8 cellular contexts compared by ENCODE assay signal in genomic region chr2:158457826-158458616, GRCh38. TPM values are rescaled to one million over a fixed set of nuclear protein-coding genes. Genes with fewer than 3 reads are reported as not detected.
DNase-seq lines count a peak whose midpoint lies in the region; ATAC-seq and TF ChIP-seq lines count a peak whose summit lies in the region.

No MANE protein-coding gene starts in this region.

- H3K27ac ChIP-seq in naive thymus-derived CD4-positive, alpha-beta T cell (ENCODE audit: low read depth, low read length): peak overlapping the region; percentile 70

- TF ChIP-seq CTCF in BJ (IDR thresholded peaks at IDR 0.05; ENCODE audit: insufficient read depth, low read depth, low read length): peak; percentile 28; the same call in 1 of the 2 replicates

- DNase-seq in BJ (ENCODE audit: low read depth): no peak
- peak; percentile 42 for DNase-seq in NCI-H748 treated with DMSO at 0.1 percent for 48 hours (lab: John Stamatoyannopoulos, UW)
- DNase-seq in activated T-cell treated with anti-CD3 and anti-CD28 coated beads, Interleukin-2, amount 50 U/mL, for 4 hours: peak; percentile 44
- peak; percentile 43 for DNase-seq in fibroblast of peridontal ligament (ENCODE audit: extremely low read depth)
- peak in 8 of 9 donors; percentile 45 to 65 (median 60) for DNase-seq in naive thymus-derived CD4-positive, alpha-beta T cell
- DNase-seq in stromal cell of bone marrow (ENCODE audit: low read depth): peak; percentile 21

- no peaks in the 10 kb centered on the region for H3K9me3 ChIP-seq in naive thymus-derived CD4-positive, alpha-beta T cell (ENCODE audit: control insufficient read depth in 2 of 3, low read length in 3 of 3)

- peak overlapping the region; percentile 97 for H3K4me3 ChIP-seq in BJ (ENCODE audit: low read depth, low read length)
- peak overlapping the region; percentile 71 for H3K4me3 ChIP-seq in naive thymus-derived CD4-positive, alpha-beta T cell (ENCODE audit: low read length)

- H3K27me3 ChIP-seq in BJ (ENCODE audit: control insufficient read depth, insufficient read depth, low read length): no peaks in the 10 kb centered on the region
- H3K27me3 ChIP-seq in naive thymus-derived CD4-positive, alpha-beta T cell (ENCODE audit: control insufficient read depth in 2 of 2, insufficient read depth in 2 of 2, low read length in 2 of 2): no peaks in the 10 kb centered on the region

- peaks cover 0 to 11% of the 10 kb centered on the region in 2 donors for H3K4me1 ChIP-seq in naive thymus-derived CD4-positive, alpha-beta T cell (ENCODE audit: control insufficient read depth in 2 of 2, insufficient read depth in 2 of 2, low read length in 2 of 2)

- H3K4me3 Mint-ChIP-seq in activated T-cell treated with anti-CD3 and anti-CD28 coated beads, Interleukin-2, amount 50 U/mL, for 4 hours: peak overlapping the region; percentile 92
- peak overlapping the region; percentile 88 to 97 (median 94) for H3K4me3 Mint-ChIP-seq in naive thymus-derived CD4-positive, alpha-beta T cell

- intact Hi-C loops in naive thymus-derived CD4-positive, alpha-beta T cell (cut with micrococcal nuclease): loop anchor here (1.0 to 10.0 kb wide), 20 partner anchors 89 to 1447 kb away; partner anchors contain the start of genes WDSUB1 (in 2 of the 2), ACVR1C (in 1 of the 2), CYTIP (in 1 of the 2) and LY75 (in 1 of the 2)

- ATAC-seq in GM18867 (IDR thresholded peaks at IDR 0.05; ENCODE audit: unreplicated experiment): peak; percentile 58
- ATAC-seq in HG03097 (IDR thresholded peaks at IDR 0.05; ENCODE audit: low FRiP score, unreplicated experiment): peak; percentile 55
- ATAC-seq in activated T-cell treated with anti-CD3 and anti-CD28 coated beads, Interleukin-2, amount 50 U/mL, for 4 hours: peak; percentile 55 to 61
- ATAC-seq in naive thymus-derived CD4-positive, alpha-beta T cell: peak; percentile 58

- peak overlapping the region; percentile 70 to 94 (median 87) for H3K27ac Mint-ChIP-seq in naive thymus-derived CD4-positive, alpha-beta T cell

- no peaks in the 10 kb centered on the region for H3K36me3 Mint-ChIP-seq in activated T-cell treated with anti-CD3 and anti-CD28 coated beads, Interleukin-2, amount 50 U/mL, for 4 hours (ENCODE audit: insufficient read depth)
- H3K36me3 Mint-ChIP-seq in naive thymus-derived CD4-positive, alpha-beta T cell: peaks cover 0 to 4% (median 0%) of the 10 kb centered on the region in 5 donors

- no peaks in the 10 kb centered on the region for H3K9me3 Mint-ChIP-seq in activated T-cell treated with anti-CD3 and anti-CD28 coated beads, Interleukin-2, amount 50 U/mL, for 4 hours
- H3K9me3 Mint-ChIP-seq in naive thymus-derived CD4-positive, alpha-beta T cell: peaks cover 0 to 3% (median 0%) of the 10 kb centered on the region in 11 donors

- peaks cover 3% of the 10 kb centered on the region for H3K27me3 Mint-ChIP-seq in activated T-cell treated with anti-CD3 and anti-CD28 coated beads, Interleukin-2, amount 50 U/mL, for 4 hours (ENCODE audit: low read depth)
- H3K27me3 Mint-ChIP-seq in naive thymus-derived CD4-positive, alpha-beta T cell: peaks cover 0 to 37% (median 0%) of the 10 kb centered on the region in 5 donors

- CTCF ChIA-PET in BJ (lab: Yijun Ruan, JAX): interaction anchor here (0.6 to 3.3 kb wide), 15 partner anchors 8 to 434 kb away, joined by 3 to 16 read pairs (median 3); no protein-coding TSS in a partner anchor
- CTCF ChIA-PET in naive thymus-derived CD4-positive, alpha-beta T cell (lab: Charles Lee): interaction anchor here (0.7 to 1.3 kb wide), 4 partner anchors 11 to 833 kb away, joined by 3 read pairs; no protein-coding TSS in a partner anchor

- POLR2A ChIA-PET in BJ (lab: Charles Lee): interaction anchor here (0.7 kb wide), 2 partner anchors 43 to 71 kb away, joined by 3 read pairs; no protein-coding TSS in a partner anchor
- POLR2A ChIA-PET in naive thymus-derived CD4-positive, alpha-beta T cell (lab: Charles Lee): interaction anchor here (0.6 to 2.1 kb wide), 2 partner anchors 19 to 1254 kb away, joined by 4 to 7 read pairs; partner anchors contain the start of gene MARCHF7

- H3K36me3 ChIP-seq in BJ (ENCODE audit: control insufficient read depth, insufficient read depth, low read length): no peaks in the 10 kb centered on the region
- peaks cover 0 to 7% (median 0%) of the 10 kb centered on the region in 3 experiments for H3K36me3 ChIP-seq in naive thymus-derived CD4-positive, alpha-beta T cell (ENCODE audit: control insufficient read depth in 2 of 3, insufficient read depth in 3 of 3, low read length in 3 of 3)

- peaks cover 23% of the 10 kb centered on the region for H3K4me1 Mint-ChIP-seq in activated T-cell treated with anti-CD3 and anti-CD28 coated beads, Interleukin-2, amount 50 U/mL, for 4 hours (ENCODE audit: low read depth)
- H3K4me1 Mint-ChIP-seq in naive thymus-derived CD4-positive, alpha-beta T cell: peaks cover 13 to 29% (median 22%) of the 10 kb centered on the region in 7 donors

RNA-seq across cellular contexts. Expression of gene PKP4, which starts 1.3 kb away (rescaled TPM):
- polyA plus RNA-seq in BJ (2011; rRNA removed): 47.0 and 48.4 TPM in 2 replicates
- polyA minus RNA-seq in BJ (2011; rRNA and poly(A)+ RNA removed): 83.7 and 101 TPM in 2 replicates
- total RNA-seq in activated T-cell treated with anti-CD3 and anti-CD28 coated beads, Interleukin-2, amount 50 U/mL, for 4 hours: 10 to 100 TPM; 11.5 to 17.7 (median 12.5) TPM
- total RNA-seq in naive thymus-derived CD4-positive, alpha-beta T cell: 10 to 100 TPM; 15.1 to 33.2 (median 23.2) TPM
- 1 to 10 TPM; 1.3 to 1.9 TPM for polyA plus RNA-seq in naive thymus-derived CD4-positive, alpha-beta T cell

RNA-seq across cellular contexts. Expression of gene CCDC148, which starts 1.5 kb away (rescaled TPM):
- polyA plus RNA-seq in BJ (2011; rRNA removed): 0.67 and 0.75 TPM in 2 replicates
- polyA minus RNA-seq in BJ (2011; rRNA and poly(A)+ RNA removed): 2.7 and 3.2 TPM in 2 replicates
- under 1 TPM in 1 of 3 donors, not detected in 2; 0.14 TPM for total RNA-seq in activated T-cell treated with anti-CD3 and anti-CD28 coated beads, Interleukin-2, amount 50 U/mL, for 4 hours
- under 1 TPM in 1 of 5 experiments, not detected in 4; 0.54 TPM for total RNA-seq in naive thymus-derived CD4-positive, alpha-beta T cell
- under 1 TPM in 1 of 2 donors, not detected in 1; 0.14 TPM for polyA plus RNA-seq in naive thymus-derived CD4-positive, alpha-beta T cell
